ENCODE assay signal across 10 cellular contexts in the genomic region with DNA sequence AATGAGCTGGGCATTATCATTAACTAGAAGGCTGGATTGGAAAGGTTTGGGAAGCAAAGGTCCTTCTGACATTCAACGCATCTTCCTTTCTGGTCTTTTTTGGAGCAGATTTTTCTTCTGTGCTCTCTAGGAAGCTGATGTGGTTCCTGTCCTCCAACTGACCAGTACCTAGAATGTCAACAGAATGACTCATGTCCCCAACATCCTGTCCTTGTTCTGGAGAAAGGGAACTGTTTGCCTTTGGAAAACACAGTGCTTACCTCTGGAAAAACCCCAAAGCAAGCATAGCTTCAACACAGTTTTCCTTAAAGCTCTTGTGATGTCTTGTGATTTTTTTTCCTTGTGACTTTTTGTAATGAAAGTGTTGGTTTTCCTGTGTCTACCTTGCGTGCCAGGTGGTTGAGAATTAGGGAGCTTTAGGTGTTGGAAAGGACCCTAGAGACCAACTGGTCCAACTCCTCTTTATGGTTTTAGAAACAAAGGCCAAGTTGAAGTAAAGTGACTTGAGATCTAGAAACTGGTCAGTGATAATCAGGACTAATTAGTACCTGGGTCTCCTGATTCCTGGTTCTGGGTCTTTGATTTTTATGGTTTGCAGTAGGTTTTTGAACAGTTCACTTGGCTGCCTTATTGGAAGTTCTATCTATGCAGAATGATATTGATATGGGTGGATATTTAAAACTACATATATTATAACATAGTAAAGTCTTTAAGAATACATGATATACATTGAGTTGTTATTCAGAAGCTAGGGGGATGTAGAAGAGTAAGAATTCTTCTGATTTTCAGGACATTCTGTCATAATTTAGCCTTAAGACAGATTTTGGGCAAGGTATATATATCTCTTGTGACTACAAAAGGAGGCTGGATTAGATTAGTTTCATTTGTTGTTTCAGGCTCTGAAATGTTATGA.
DNase-seq lines count a peak whose midpoint lies in the region; ATAC-seq, FAIRE-seq and TF ChIP-seq lines count a peak whose summit lies in the region.
"Had no signal": no experiment of that assay in that cellular context is flagged by ENCODE, and none has a peak within 500 bp of the region (broad histone marks: within the 10 kb centered on the region; RNA-seq: fewer than 3 reads in every experiment).

No MANE protein-coding gene starts in this region.

- FAIRE-seq in endothelial cell of umbilical vein (lab: Jason Lieb, UNC) (peak; percentile 95), GM12891 (lab: Jason Lieb, UNC) (no peak)

- no peaks in the 10 kb centered on the region for H3K27me3 ChIP-seq in endothelial cell of umbilical vein (ENCODE audit: control insufficient read depth in 2 of 2, insufficient read depth in 2 of 2, low read length in 2 of 2)
- no peaks in the 10 kb centered on the region for H3K27me3 ChIP-seq in skeletal muscle tissue (ENCODE audit: control insufficient read depth in 3 of 3, insufficient read depth in 3 of 3, low read length in 3 of 3)

- H3K4me3 ChIP-seq in endothelial cell of umbilical vein (replicated peaks in 1 of 3; ENCODE audit: insufficient read depth in 1 of 3, low read depth in 1 of 3, low read length in 3 of 3) (peak overlapping the region in 1 of 3 experiments; percentile 16), skeletal muscle tissue (ENCODE audit: low read length in 3 of 3) (no peak overlapping the region)

- TF ChIP-seq CTCF in endothelial cell of umbilical vein (IDR thresholded peaks at IDR 0.05; ENCODE audit: extremely low read depth in 1 of 2, insufficient read depth in 1 of 2, low read depth in 1 of 2, low read length in 2 of 2): no peak

- no peaks in the 10 kb centered on the region for H3K9me1 ChIP-seq in endothelial cell of umbilical vein (replicated peaks; ENCODE audit: control insufficient read depth, extremely low read depth, insufficient read depth, low read length)

- BruUV-seq in endothelial cell of umbilical vein (replicated peaks; lab: Mats Ljungman, UMichigan): TSS peak; percentile 88

- peak overlapping the region; percentile 64 for H3K27ac ChIP-seq in endothelial cell of umbilical vein (ENCODE audit: insufficient read depth, low read depth, low read length)
- H3K27ac ChIP-seq in skeletal muscle tissue (ENCODE audit: low read depth, low read length): peak overlapping the region; percentile 55

- peaks cover 51% of the 10 kb centered on the region for H3K79me2 ChIP-seq in endothelial cell of umbilical vein (ENCODE audit: control insufficient read depth, insufficient read depth, low read length)

- dilution Hi-C loops in endothelial cell of umbilical vein (cut with MboI; ENCODE audit: extremely low pct_ligation_motif_present, low sequenced_read_pairs): no loop called here

- CTCF ChIA-PET in endothelial cell of umbilical vein (lab: Charles Lee): interaction anchor here (0.9 to 6.3 kb wide), 7 partner anchors 8 to 216 kb away, joined by 3 to 31 read pairs (median 4); no protein-coding TSS in a partner anchor

- H3K9ac ChIP-seq in endothelial cell of umbilical vein (replicated peaks; ENCODE audit: extremely low read depth, insufficient read depth, low read length) (no peak overlapping the region), skeletal muscle tissue (ENCODE audit: low read depth in 1 of 3, low read length in 3 of 3) (no peak overlapping the region)

- DNase-seq in HT1080 (ENCODE audit: low read depth): peak; percentile 79
- DNase-seq in endothelial cell of umbilical vein (ENCODE audit: low read depth, low spot score): peak; percentile 88
- no peak for DNase-seq in GM12891 (ENCODE audit: insufficient read length, low spot score)
- DNase-seq in NCI-H748 treated with DMSO at 0.1 percent for 48 hours (lab: John Stamatoyannopoulos, UW): no peak
- DNase-seq in mesenteric fat pad (ENCODE audit: low spot score): no peak
- DNase-seq: activated naive CD4-positive, alpha-beta T cell treated with anti-CD3 and anti-CD28 coated beads for 36 hours; stimulated activated CD4-positive, alpha-beta T cell treated with anti-CD3 and anti-CD28 coated beads, Interleukin-2, amount 100 ng/mL, for 24 hours had no signal

- no peak overlapping the region for H2AFZ ChIP-seq in endothelial cell of umbilical vein (ENCODE audit: low read depth, low read length)

- no peak for TF ChIP-seq POLR2A in endothelial cell of umbilical vein (IDR thresholded peaks at IDR 0.05; ENCODE audit: low read depth, low read length)
- TF ChIP-seq POLR2A in GM12891 (IDR thresholded peaks at IDR 0.05; ENCODE audit: low read depth, low read length): no peak

- peak overlapping the region; percentile 53 for H3K4me2 ChIP-seq in endothelial cell of umbilical vein (ENCODE audit: insufficient read depth, low read length)

- ATAC-seq in GM18873 (IDR thresholded peaks at IDR 0.05; ENCODE audit: low FRiP score, unreplicated experiment) (peak; percentile 4), HG03460 (IDR thresholded peaks at IDR 0.05; ENCODE audit: unreplicated experiment) (no peak)

- peaks cover 49% of the 10 kb centered on the region for H3K4me1 ChIP-seq in endothelial cell of umbilical vein (ENCODE audit: control insufficient read depth, extremely low read depth, insufficient read depth, low read length)
- H3K4me1 ChIP-seq in skeletal muscle tissue (ENCODE audit: control insufficient read depth in 3 of 3, insufficient read depth in 3 of 3, low read length in 3 of 3): peaks cover 38 to 54% (median 40%) of the 10 kb centered on the region in 3 donors

- H3K9me3 ChIP-seq in endothelial cell of umbilical vein (replicated peaks; ENCODE audit: control insufficient read depth, insufficient read depth, low read length) (no peaks in the 10 kb centered on the region), skeletal muscle tissue (ENCODE audit: control insufficient read depth in 3 of 3, low read length in 3 of 3) (no peaks in the 10 kb centered on the region)

- H3K36me3 ChIP-seq in endothelial cell of umbilical vein (ENCODE audit: control insufficient read depth in 2 of 2, extremely low read depth in 1 of 2, insufficient read depth in 2 of 2, low read length in 2 of 2) (no peaks in the 10 kb centered on the region), skeletal muscle tissue (ENCODE audit: control insufficient read depth in 3 of 3, insufficient read depth in 3 of 3, low read length in 3 of 3) (no peaks in the 10 kb centered on the region)

- intact Hi-C loops in endothelial cell of umbilical vein (cut with micrococcal nuclease): loop anchor here (1.0 to 5.0 kb wide), 3 partner anchors 16 to 213 kb away; a partner anchor contains a TSS

- POLR2A ChIA-PET in endothelial cell of umbilical vein (lab: Charles Lee): no interaction called here

- no peaks in the 10 kb centered on the region for H4K20me1 ChIP-seq in endothelial cell of umbilical vein (replicated peaks; ENCODE audit: control insufficient read depth, extremely low read depth, insufficient read depth, low read length)

TF ChIP-seq in endothelial cell of umbilical vein, 7 proteins besides CTCF, POLR2A, EP300 and RAD21:
- TF ChIP-seq JUN (IDR thresholded peaks at IDR 0.05; ENCODE audit: borderline replicate concordance, insufficient read depth, insufficient read length, low read depth) (peak; percentile 86), MYC (IDR thresholded peaks at IDR 0.05; ENCODE audit: low read depth, low read length) (no peak), FOS (IDR thresholded peaks at IDR 0.05; ENCODE audit: borderline replicate concordance, insufficient read depth, low read length) (peak; percentile 93), GATA2 (IDR thresholded peaks at IDR 0.05; ENCODE audit: insufficient read depth, insufficient read length, low read depth, low read length) (peak; percentile 30), POLR2AphosphoS5 (IDR thresholded peaks at IDR 0.05; ENCODE audit: insufficient read depth, low read depth, low read length) (peak; percentile 67), EZH2 (IDR thresholded peaks at IDR 0.05; ENCODE audit: borderline replicate concordance, low read depth, low read length, severe bottlenecking) (no peak)
- TF ChIP-seq, protein P1, sequence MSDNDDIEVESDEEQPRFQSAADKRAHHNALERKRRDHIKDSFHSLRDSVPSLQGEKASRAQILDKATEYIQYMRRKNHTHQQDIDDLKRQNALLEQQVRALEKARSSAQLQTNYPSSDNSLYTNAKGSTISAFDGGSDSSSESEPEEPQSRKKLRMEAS (IDR thresholded peaks at IDR 0.05; ENCODE audit: insufficient read depth, insufficient read length): no peak

TF ChIP-seq in GM12891, 5 proteins besides CTCF, POLR2A, EP300 and RAD21:
- TF ChIP-seq POLR2AphosphoS5 (IDR thresholded peaks at IDR 0.05; ENCODE audit: low read depth, low read length) (no peak), TAF1 (IDR thresholded peaks at IDR 0.05; ENCODE audit: low read depth, low read length) (no peak), SPI1 (IDR thresholded peaks at IDR 0.05; ENCODE audit: low read depth, low read length) (no peak), PAX5 (IDR thresholded peaks at IDR 0.05; ENCODE audit: insufficient read depth, low read length, severe bottlenecking) (no peak), POU2F2 (IDR thresholded peaks at IDR 0.05; ENCODE audit: low read depth, low read length) (no peak)

Comparison
In these comparisons a context has a peak if more than half of its experiments do, and no peak if none do; other contexts are left out.
1. DNase-seq: peak in HT1080 (single experiment) and endothelial cell of umbilical vein (single experiment); none in GM12891 (single experiment), NCI-H748 treated with DMSO at 0.1 percent for 48 hours (single experiment) and mesenteric fat pad (single experiment).